In the genomic region with DNA sequence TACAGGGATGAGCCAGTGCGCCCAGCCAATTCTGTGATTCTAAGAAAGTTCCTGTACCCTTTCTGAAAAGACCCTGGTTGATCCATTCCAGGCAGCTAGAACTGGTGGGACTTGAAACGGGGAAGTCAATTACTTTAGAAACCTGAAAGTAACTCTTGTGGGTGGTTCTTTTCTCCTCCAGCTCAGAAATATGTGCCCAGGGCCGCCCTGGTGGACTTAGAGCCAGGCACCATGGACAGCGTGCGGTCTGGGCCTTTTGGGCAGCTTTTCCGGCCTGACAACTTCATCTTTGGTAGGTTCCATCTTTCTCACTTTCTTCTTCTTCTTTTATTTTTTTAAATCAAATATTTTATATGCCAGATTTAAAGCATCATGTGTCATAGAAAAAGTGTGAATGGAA, we compare ENCODE assay signal across 1 cellular context.
TF ChIP-seq lines count a peak whose summit lies in the region.

No MANE protein-coding gene starts in this region.

TF ChIP-seq in endothelial cell of umbilical vein, 7 proteins besides CTCF, POLR2A, EP300 and RAD21:
- TF ChIP-seq EZH2 (IDR thresholded peaks at IDR 0.05; ENCODE audit: borderline replicate concordance, low read depth, low read length, severe bottlenecking): no peak
